ENCODE assay signal across 14 cellular contexts in the genomic region with DNA sequence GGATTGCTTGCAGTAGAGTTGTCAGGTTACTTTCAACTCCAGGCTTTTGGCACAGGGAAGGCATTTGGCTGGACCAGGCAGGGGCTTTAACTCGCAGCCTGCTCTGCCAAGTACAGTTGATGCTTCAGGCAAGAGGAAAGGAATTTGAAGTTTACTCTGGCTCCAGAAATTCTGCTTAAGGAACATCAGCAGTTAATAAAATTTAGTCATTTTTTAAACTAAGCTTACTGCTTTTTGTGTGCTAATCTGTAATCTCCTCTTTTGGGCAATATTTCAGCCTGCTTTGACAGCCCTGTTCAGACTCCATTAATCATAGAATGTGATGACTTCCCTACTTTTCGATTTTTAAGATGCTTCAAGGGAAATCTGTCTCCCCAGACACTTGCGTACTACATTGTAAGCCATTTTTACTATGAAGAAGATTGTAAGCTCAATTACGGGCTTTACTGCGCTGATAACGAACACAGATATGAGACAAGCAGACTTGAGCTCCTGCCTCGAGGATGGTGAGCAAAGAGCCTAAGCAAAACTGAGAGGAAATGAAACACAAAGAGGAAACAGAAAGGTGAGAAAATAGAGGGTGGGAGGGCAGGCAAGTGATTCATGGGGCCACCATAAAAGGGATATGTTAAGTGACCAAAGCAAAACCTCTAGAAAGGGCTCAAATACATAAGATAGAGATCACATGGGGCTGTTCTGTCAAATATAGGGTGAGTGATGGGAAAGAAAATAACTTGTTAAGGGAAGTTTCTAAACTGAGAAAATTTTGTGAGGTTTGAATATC.
DNase-seq lines count a peak whose midpoint lies in the region; ATAC-seq, FAIRE-seq and TF ChIP-seq lines count a peak whose summit lies in the region.
"Had no signal": no experiment of that assay in that cellular context is flagged by ENCODE, and none has a peak within 500 bp of the region (broad histone marks: within the 10 kb centered on the region; RNA-seq: fewer than 3 reads in every experiment).

No MANE protein-coding gene starts in this region.

- H2BK15ac ChIP-seq in mesenchymal stem cell (ENCODE audit: low read depth, poor library complexity, severe bottlenecking), result no peak overlapping the region

- H3K4me3 Mint-ChIP-seq in IgD-negative memory B cell, result peak overlapping the region in 2 of 4 donors; percentile 14 to 25
- H3K4me3 Mint-ChIP-seq in activated T-helper 2 cell treated with anti-CD3 and anti-CD28 coated beads, Interferon-gamma antibody, Interleukin-2, Interleukin-4, amounts not matched to agents 10 μg/mL and 5 μg/mL and 100 μg/mL, durations not matched to agents 14 hours and 24 hours and 36 hours (ENCODE audit: low read depth), result no peak overlapping the region

- H3K9ac ChIP-seq in mesenchymal stem cell (ENCODE audit: low read length) (peak overlapping the region; percentile 51), trophoblast cell (ENCODE audit: low read length) (no peak overlapping the region)

- intact Hi-C loops in activated T-helper 2 cell treated with anti-CD3 and anti-CD28 coated beads, Interferon-gamma antibody, Interleukin-2, Interleukin-4, amounts not matched to agents 10 μg/mL and 5 μg/mL and 100 μg/mL, durations not matched to agents 14 hours and 24 hours and 36 hours (cut with micrococcal nuclease), result loop anchor here (1.0 to 5.0 kb wide), 2 partner anchors 10 to 86 kb away; no protein-coding TSS in a partner anchor

- 60% methylated on average over 6 of the region's 7 CpGs for WGBS in mesenchymal stem cell
- no CpG with 5 or more reads among the region's 7 CpGs for WGBS in trophoblast cell (ENCODE audit: extremely low coverage, insufficient coverage, insufficient read length)

- H3K9me3 ChIP-seq in DOHH2 (ENCODE audit: control insufficient read depth, insufficient read depth, low read length), result no peaks in the 10 kb centered on the region
- no peaks in the 10 kb centered on the region for H3K9me3 ChIP-seq in mesenchymal stem cell (ENCODE audit: control insufficient read depth, low read length)
- no peaks in the 10 kb centered on the region for H3K9me3 ChIP-seq in trophoblast cell (ENCODE audit: insufficient read depth, low read depth, low read length)
- H3K9me3 ChIP-seq: pancreas had no signal

- DNase-seq in activated T-helper 2 cell treated with anti-CD3 and anti-CD28 coated beads, Interferon-gamma antibody, Interleukin-2, Interleukin-4, amounts not matched to agents 10 μg/mL and 5 μg/mL and 100 μg/mL, durations not matched to agents 14 hours and 24 hours and 36 hours (ENCODE audit: low spot score), result no peak
- DNase-seq in mesenchymal stem cell (no peak), trophoblast cell (no peak), urothelium cell line (ENCODE audit: low spot score) (no peak)
- DNase-seq: DND-41, NCI-H1417 treated with DMSO at 0.1 percent for 48 hours, OCI-M1, pancreas had no signal

- no peak overlapping the region for H3K23ac ChIP-seq in mesenchymal stem cell (ENCODE audit: low read length in 2 of 2)
- no peak overlapping the region for H3K23ac ChIP-seq in trophoblast cell (ENCODE audit: low read length)

- H3K79me1 ChIP-seq in mesenchymal stem cell (replicated peaks; ENCODE audit: low read length, poor library complexity, severe bottlenecking) (no peaks in the 10 kb centered on the region), trophoblast cell (ENCODE audit: low read length) (no peaks in the 10 kb centered on the region)

- peak overlapping the region; percentile 1 to 20 (median 19) for H3K27ac Mint-ChIP-seq in IgD-negative memory B cell
- H3K27ac Mint-ChIP-seq in activated T-helper 2 cell treated with anti-CD3 and anti-CD28 coated beads, Interferon-gamma antibody, Interleukin-2, Interleukin-4, amounts not matched to agents 10 μg/mL and 5 μg/mL and 100 μg/mL, durations not matched to agents 14 hours and 24 hours and 36 hours, result peak overlapping the region; percentile 6

- H3F3A ChIP-seq in DOHH2 (ENCODE audit: control insufficient read depth, insufficient read depth), result no peaks in the 10 kb centered on the region

- H2AFZ ChIP-seq in mesenchymal stem cell (ENCODE audit: low read depth, low read length) (no peak overlapping the region), trophoblast cell (ENCODE audit: insufficient read depth, low read length, poor library complexity) (no peak overlapping the region)

- H3K4ac ChIP-seq in mesenchymal stem cell (ENCODE audit: low read depth in 1 of 2, low read length in 2 of 2) (no peak overlapping the region), trophoblast cell (ENCODE audit: low read depth, low read length) (no peak overlapping the region)

- H2BK120ac ChIP-seq in mesenchymal stem cell (ENCODE audit: low read depth, low read length) (no peak overlapping the region), trophoblast cell (ENCODE audit: insufficient read depth, low read length, poor library complexity) (no peak overlapping the region)

- H4K12ac ChIP-seq in trophoblast cell (ENCODE audit: low read depth, low read length), result no peak overlapping the region

- H3K4me1 ChIP-seq in DOHH2 (ENCODE audit: control insufficient read depth, low read length) (peaks cover 23% of the 10 kb centered on the region), mesenchymal stem cell (ENCODE audit: control insufficient read depth, insufficient read depth, low read depth, low read length) (no peaks in the 10 kb centered on the region), trophoblast cell (ENCODE audit: control insufficient read depth in 1 of 2, insufficient read depth in 2 of 2, low read length in 2 of 2) (peaks cover 4 to 11% of the 10 kb centered on the region in 2 experiments)
- H3K4me1 ChIP-seq: pancreas had no signal

- H4K8ac ChIP-seq in mesenchymal stem cell (ENCODE audit: low read length) (no peak overlapping the region), trophoblast cell (ENCODE audit: low read depth, low read length) (no peak overlapping the region)

- H3K18ac ChIP-seq in mesenchymal stem cell (ENCODE audit: low read depth in 1 of 2, low read length in 2 of 2) (no peak overlapping the region), trophoblast cell (ENCODE audit: low read length) (no peak overlapping the region)

- H2BK5ac ChIP-seq in mesenchymal stem cell (ENCODE audit: low read depth, low read length, poor library complexity, severe bottlenecking) (no peak overlapping the region), trophoblast cell (ENCODE audit: low read depth, low read length, poor library complexity) (no peak overlapping the region)

- FAIRE-seq in urothelium cell line (lab: Jason Lieb, UNC), result no peak
- FAIRE-seq: islet of Langerhans, pancreas had no signal

- peaks cover 21 to 30% (median 29%) of the 10 kb centered on the region in 3 donors for H3K4me1 Mint-ChIP-seq in IgD-negative memory B cell
- H3K4me1 Mint-ChIP-seq in activated T-helper 2 cell treated with anti-CD3 and anti-CD28 coated beads, Interferon-gamma antibody, Interleukin-2, Interleukin-4, amounts not matched to agents 10 μg/mL and 5 μg/mL and 100 μg/mL, durations not matched to agents 14 hours and 24 hours and 36 hours (ENCODE audit: low read depth), result peaks cover 26% of the 10 kb centered on the region

- H4K91ac ChIP-seq in mesenchymal stem cell (ENCODE audit: low read length), result no peak overlapping the region
- H4K91ac ChIP-seq in trophoblast cell (ENCODE audit: low read depth, low read length), result no peak overlapping the region

- peaks cover 2% of the 10 kb centered on the region for H3K36me3 Mint-ChIP-seq in IgD-negative memory B cell
- no peaks in the 10 kb centered on the region for H3K36me3 Mint-ChIP-seq in activated T-helper 2 cell treated with anti-CD3 and anti-CD28 coated beads, Interferon-gamma antibody, Interleukin-2, Interleukin-4, amounts not matched to agents 10 μg/mL and 5 μg/mL and 100 μg/mL, durations not matched to agents 14 hours and 24 hours and 36 hours (ENCODE audit: low read depth)

- no peaks in the 10 kb centered on the region for H3K9me3 Mint-ChIP-seq in IgD-negative memory B cell
- no peaks in the 10 kb centered on the region for H3K9me3 Mint-ChIP-seq in activated T-helper 2 cell treated with anti-CD3 and anti-CD28 coated beads, Interferon-gamma antibody, Interleukin-2, Interleukin-4, amounts not matched to agents 10 μg/mL and 5 μg/mL and 100 μg/mL, durations not matched to agents 14 hours and 24 hours and 36 hours

- H4K20me1 ChIP-seq in DOHH2 (ENCODE audit: control insufficient read depth, insufficient read depth, low read depth, low read length), result no peaks in the 10 kb centered on the region

- no peaks in the 10 kb centered on the region for H3K27me3 Mint-ChIP-seq in IgD-negative memory B cell
- H3K27me3 Mint-ChIP-seq in activated T-helper 2 cell treated with anti-CD3 and anti-CD28 coated beads, Interferon-gamma antibody, Interleukin-2, Interleukin-4, amounts not matched to agents 10 μg/mL and 5 μg/mL and 100 μg/mL, durations not matched to agents 14 hours and 24 hours and 36 hours (ENCODE audit: low read depth), result no peaks in the 10 kb centered on the region

- TF ChIP-seq CTCF in DOHH2 (IDR thresholded peaks at IDR 0.05; ENCODE audit: low read depth, low read length, poor library complexity, severe bottlenecking), result no peak

- no peak overlapping the region for H3K4me3 ChIP-seq in DOHH2 (ENCODE audit: low read length)
- peak overlapping the region in 1 of 2 experiments; percentile 17 for H3K4me3 ChIP-seq in mesenchymal stem cell (ENCODE audit: insufficient read depth in 1 of 2, low read depth in 1 of 2, low read length in 2 of 2)
- H3K4me3 ChIP-seq in trophoblast cell (ENCODE audit: low read depth, low read length), result no peak overlapping the region
- H3K4me3 ChIP-seq: pancreas had no signal

- H3K14ac ChIP-seq in mesenchymal stem cell (ENCODE audit: low read length in 2 of 2) (no peak overlapping the region), trophoblast cell (ENCODE audit: low read length) (no peak overlapping the region)

- H3K4me2 ChIP-seq in DOHH2 (ENCODE audit: low read length) (peak overlapping the region; percentile 31), mesenchymal stem cell (ENCODE audit: low read length, poor library complexity, severe bottlenecking) (no peak overlapping the region), trophoblast cell (ENCODE audit: low read length) (no peak overlapping the region)

- H3K27ac ChIP-seq in DOHH2 (ENCODE audit: low read depth, low read length), result no peak overlapping the region
- H3K27ac ChIP-seq in mesenchymal stem cell (ENCODE audit: low read length, poor library complexity, severe bottlenecking), result no peak overlapping the region
- no peak overlapping the region for H3K27ac ChIP-seq in trophoblast cell (ENCODE audit: low read depth, low read length)
- H3K27ac ChIP-seq: pancreas had no signal

- H2AK5ac ChIP-seq in mesenchymal stem cell (ENCODE audit: low read length, severe bottlenecking) (no peak overlapping the region), trophoblast cell (ENCODE audit: low read length) (no peak overlapping the region)

- ATAC-seq in GM21367 (IDR thresholded peaks at IDR 0.05; ENCODE audit: unreplicated experiment) (no peak), HG03442 (IDR thresholded peaks at IDR 0.05; ENCODE audit: unreplicated experiment) (no peak)
- ATAC-seq: HCT116, pancreas had no signal

- H3K9me2 ChIP-seq in DOHH2 (replicated peaks; ENCODE audit: control insufficient read depth, low read length), result no peaks in the 10 kb centered on the region

- H3K36me3 ChIP-seq in DOHH2 (ENCODE audit: control insufficient read depth, low read length) (no peaks in the 10 kb centered on the region), mesenchymal stem cell (ENCODE audit: control insufficient read depth in 1 of 2, insufficient read depth in 2 of 2, low read depth in 1 of 2, low read length in 2 of 2) (no peaks in the 10 kb centered on the region), trophoblast cell (ENCODE audit: control insufficient read depth in 1 of 2, insufficient read depth in 2 of 2, low read length in 2 of 2) (no peaks in the 10 kb centered on the region)
- H3K36me3 ChIP-seq: pancreas had no signal

- H3K27me3 ChIP-seq in DOHH2 (ENCODE audit: control insufficient read depth, low read length) (no peaks in the 10 kb centered on the region), mesenchymal stem cell (ENCODE audit: control insufficient read depth in 1 of 2, insufficient read depth in 1 of 2, low read length in 2 of 2) (peaks cover 3 to 8% of the 10 kb centered on the region in 2 experiments), trophoblast cell (ENCODE audit: insufficient read depth, low read length) (no peaks in the 10 kb centered on the region)
- H3K27me3 ChIP-seq: pancreas had no signal

- H3K79me2 ChIP-seq in DOHH2 (ENCODE audit: control insufficient read depth, low read length) (no peaks in the 10 kb centered on the region), trophoblast cell (ENCODE audit: control insufficient read depth, insufficient read depth, low read length, poor library complexity) (no peaks in the 10 kb centered on the region)

- H2BK12ac ChIP-seq in mesenchymal stem cell (ENCODE audit: low read length in 2 of 2) (no peak overlapping the region), trophoblast cell (ENCODE audit: low read length) (no peak overlapping the region)
